Comparison of ENCODE assay signal across 22 cellular contexts in genomic region chr5:6296524-6296923, GRCh38.
A peak's percentile ranks its signal among the peaks of the same experiment; 100 is the strongest.
DNase-seq lines count a peak whose midpoint lies in the region; ATAC-seq, FAIRE-seq and TF ChIP-seq lines count a peak whose summit lies in the region.
"Had no signal": no experiment of that assay in that cellular context is flagged by ENCODE, and none has a peak within 500 bp of the region (broad histone marks: within the 10 kb centered on the region; RNA-seq: fewer than 3 reads in every experiment).

No MANE protein-coding gene starts in this region.

- POLR2A ChIA-PET in OCI-LY7 (lab: Charles Lee): no interaction called here
- POLR2A ChIA-PET in K562 (lab: Yijun Ruan, JAX): no interaction called here
- POLR2A ChIA-PET in MCF 10A (lab: Yijun Ruan, JAX): no interaction called here

- H3K4me1 ChIP-seq in GM23338 (ENCODE audit: insufficient read depth) (0 out of 2 replicates have a peak, but pooled peaks cover 1% of the 10 kb centered on the region), OCI-LY7 (ENCODE audit: insufficient read depth, low read length, poor library complexity, severe bottlenecking) (no peaks in the 10 kb centered on the region), K562 (replicated peaks in 1 of 2; ENCODE audit: control insufficient read depth in 2 of 2, insufficient read depth in 2 of 2, low read length in 2 of 2) (no peaks in the 10 kb centered on the region), mesendoderm (ENCODE audit: control insufficient read depth, low read depth, low read length) (no peaks in the 10 kb centered on the region)
- H3K4me1 ChIP-seq: BE2C had no signal

- H3K9me2 ChIP-seq in GM23338 (ENCODE audit: insufficient read depth) (no peaks in the 10 kb centered on the region), OCI-LY7 (ENCODE audit: insufficient read depth, low read length) (no peaks in the 10 kb centered on the region)

- H3K4me3 ChIP-seq in GM23338 (no peak overlapping the region), OCI-LY7 (ENCODE audit: low read depth, low read length, poor library complexity, severe bottlenecking) (no peak overlapping the region), K562 (no peak overlapping the region), mesendoderm (ENCODE audit: low read length) (no peak overlapping the region)
- H3K4me3 ChIP-seq: GM23248 had no signal

- H3K4me1 Mint-ChIP-seq in GM23338 (peaks cover 2% of the 10 kb centered on the region; the same call in 1 of the 3 replicates), MCF 10A (ENCODE audit: insufficient read depth, unreplicated experiment) (no peaks in the 10 kb centered on the region), Calu3 (ENCODE audit: low read depth, unreplicated experiment) (no peaks in the 10 kb centered on the region)
- H3K4me1 Mint-ChIP-seq: CD14-positive monocyte had no signal

- no peak overlapping the region for H4K8ac ChIP-seq in mesendoderm (ENCODE audit: low read depth, low read length)

- no peak for TF ChIP-seq EP300 in K562 (IDR thresholded peaks at IDR 0.05; ENCODE audit: low read length)

- intact Hi-C loops in OCI-LY7 (cut with micrococcal nuclease; ENCODE audit: unreplicated experiment): loop anchor here (10.0 kb wide), 1 partner anchor 802 kb away; no protein-coding TSS in a partner anchor
- intact Hi-C loops in K562 (cut with micrococcal nuclease): no loop called here
- intact Hi-C loops in MCF 10A (cut with micrococcal nuclease): no loop called here
- intact Hi-C loops in Calu3 (cut with micrococcal nuclease; ENCODE audit: unreplicated experiment): no loop called here

- no peak overlapping the region for H2AK5ac ChIP-seq in mesendoderm (ENCODE audit: low read length)

- in situ Hi-C loops in K562 (cut with MboI): no loop called here

- H3K27me3 Mint-ChIP-seq in GM23338 (ENCODE audit: insufficient read depth, low read depth, poor library complexity) (peaks cover 24% of the 10 kb centered on the region), MCF 10A (ENCODE audit: insufficient read depth, unreplicated experiment) (peaks cover 43% of the 10 kb centered on the region), Calu3 (ENCODE audit: unreplicated experiment) (no peaks in the 10 kb centered on the region)

- no peaks in the 10 kb centered on the region for H3K9me3 Mint-ChIP-seq in GM23338
- no peaks in the 10 kb centered on the region for H3K9me3 Mint-ChIP-seq in MCF 10A (ENCODE audit: unreplicated experiment)
- H3K9me3 Mint-ChIP-seq in Calu3 (ENCODE audit: low read depth, unreplicated experiment): no peaks in the 10 kb centered on the region

- no peak overlapping the region for H3K27ac Mint-ChIP-seq in GM23338
- H3K27ac Mint-ChIP-seq in MCF 10A (ENCODE audit: low read depth, unreplicated experiment): no peak overlapping the region
- no peak overlapping the region for H3K27ac Mint-ChIP-seq in Calu3 (ENCODE audit: unreplicated experiment)
- H3K27ac Mint-ChIP-seq: CD14-positive monocyte; CD4-positive, alpha-beta memory T cell had no signal

- no peak for FAIRE-seq in K562 (lab: Jason Lieb, UNC)
- FAIRE-seq: A204.1, GM12891, GM19239 had no signal

- H3K79me2 ChIP-seq in GM23338 (replicated peaks; ENCODE audit: insufficient read depth): no peaks in the 10 kb centered on the region
- no peaks in the 10 kb centered on the region for H3K79me2 ChIP-seq in OCI-LY7 (ENCODE audit: insufficient read depth, low read depth, low read length)
- H3K79me2 ChIP-seq in K562 (ENCODE audit: control insufficient read depth, insufficient read depth, low read length): no peaks in the 10 kb centered on the region
- H3K79me2 ChIP-seq in mesendoderm (ENCODE audit: control insufficient read depth, insufficient read depth, low read length): no peaks in the 10 kb centered on the region

- ATAC-seq in GM23338: no peak
- peak; percentile 70; the same call in 2 of the 3 replicates for ATAC-seq in K562
- ATAC-seq in GM21423 (IDR thresholded peaks at IDR 0.05; ENCODE audit: unreplicated experiment): no peak

- TF ChIP-seq RAD21 in K562 (CRISPR knock-in tag; conservative IDR thresholded peaks at IDR 0.05 in 1 of 2, IDR thresholded peaks at IDR 0.05 in 1 of 2): no peak

- no peak overlapping the region for H3K23ac ChIP-seq in mesendoderm (ENCODE audit: low read length)

- H2AFZ ChIP-seq in GM23338: no peak overlapping the region
- no peak overlapping the region for H2AFZ ChIP-seq in OCI-LY7 (ENCODE audit: low read length)
- H2AFZ ChIP-seq in K562 (ENCODE audit: low read depth, low read length): no peak overlapping the region
- H2AFZ ChIP-seq: GM23248 had no signal

- H3K27me3 ChIP-seq in GM23338 (ENCODE audit: insufficient read depth): peaks cover 40% of the 10 kb centered on the region
- H3K27me3 ChIP-seq in K562 (ENCODE audit: control insufficient read depth in 2 of 2, insufficient read depth in 2 of 2, low read length in 2 of 2): no peaks in the 10 kb centered on the region
- H3K27me3 ChIP-seq in mesendoderm (ENCODE audit: insufficient read depth, low read length, poor library complexity): no peaks in the 10 kb centered on the region
- H3K27me3 ChIP-seq: BE2C had no signal

- H4K20me1 ChIP-seq in GM23338 (replicated peaks; ENCODE audit: insufficient read depth) (peaks cover 4% of the 10 kb centered on the region; the same call in 1 of the 2 replicates), OCI-LY7 (ENCODE audit: insufficient read depth, low read length) (no peaks in the 10 kb centered on the region), K562 (replicated peaks; ENCODE audit: control insufficient read depth, insufficient read depth, low read length) (no peaks in the 10 kb centered on the region)

- no peak overlapping the region for H3K4ac ChIP-seq in mesendoderm (ENCODE audit: low read depth, low read length)

- no peak overlapping the region for H3K56ac ChIP-seq in mesendoderm (ENCODE audit: low read length)

- no peaks in the 10 kb centered on the region for H3K36me3 Mint-ChIP-seq in GM23338 (ENCODE audit: low read depth)
- no peaks in the 10 kb centered on the region for H3K36me3 Mint-ChIP-seq in MCF 10A (ENCODE audit: insufficient read depth, unreplicated experiment)
- H3K36me3 Mint-ChIP-seq in Calu3 (ENCODE audit: insufficient read depth, unreplicated experiment): no peaks in the 10 kb centered on the region
- H3K36me3 Mint-ChIP-seq: CD14-positive monocyte had no signal

- H3K4me2 ChIP-seq in GM23338 (no peak overlapping the region), OCI-LY7 (ENCODE audit: low read length) (no peak overlapping the region), K562 (ENCODE audit: insufficient read depth, low read length) (no peak overlapping the region), mesendoderm (ENCODE audit: low read length) (no peak overlapping the region)
- H3K4me2 ChIP-seq: KMS-11 had no signal

- no peaks in the 10 kb centered on the region for H3F3A ChIP-seq in GM23338 (replicated peaks; ENCODE audit: low read depth)

- no peak overlapping the region for H3K18ac ChIP-seq in mesendoderm (ENCODE audit: low read length)

- TF ChIP-seq POLR2A in K562 (conservative IDR thresholded peaks at IDR 0.05): no peak

- no peak overlapping the region for H3K9ac ChIP-seq in K562 (ENCODE audit: insufficient read depth in 1 of 2, low read depth in 2 of 2, low read length in 2 of 2)
- H3K9ac ChIP-seq in mesendoderm (ENCODE audit: low read length): no peak overlapping the region
- H3K9ac ChIP-seq: GM23248, KMS-11 had no signal

- DNase-seq in GM23338 (ENCODE audit: low spot score): peak; percentile 17
- DNase-seq in OCI-LY7 (ENCODE audit: low spot score): peak; percentile 5
- DNase-seq in K562 (ENCODE audit: extremely low read depth in 1 of 4, low spot score in 3 of 4): peak in 1 of 4 experiments; percentile 12
- DNase-seq in mesendoderm: no peak
- no peak for DNase-seq in MCF 10A (ENCODE audit: unreplicated experiment)
- no peak for DNase-seq in C1 segment of cervical spinal cord (lab: John Stamatoyannopoulos, UW)
- DNase-seq in Calu3: no peak
- DNase-seq: ACHN; BE2C; CD4-positive, alpha-beta memory T cell; DMS 273 treated with DMSO at 0.1 percent for 48 hours; DMS53; DND-41; EL; GM23248; H7 had no signal

- H2BK15ac ChIP-seq in mesendoderm (replicated peaks; ENCODE audit: low read depth): no peak overlapping the region

- H3K36me3 ChIP-seq in GM23338 (ENCODE audit: insufficient read depth) (no peaks in the 10 kb centered on the region), OCI-LY7 (ENCODE audit: insufficient read depth, low read length) (no peaks in the 10 kb centered on the region), K562 (ENCODE audit: control insufficient read depth, insufficient read depth, low read length) (no peaks in the 10 kb centered on the region), mesendoderm (ENCODE audit: control insufficient read depth, insufficient read depth, low read length) (no peaks in the 10 kb centered on the region)
- H3K36me3 ChIP-seq: BE2C had no signal

- no peaks in the 10 kb centered on the region for H3K79me1 ChIP-seq in mesendoderm (ENCODE audit: low read length)

- no peaks in the 10 kb centered on the region for H3K9me3 ChIP-seq in OCI-LY7 (ENCODE audit: low read length)
- no peaks in the 10 kb centered on the region for H3K9me3 ChIP-seq in K562 (replicated peaks; ENCODE audit: control insufficient read depth, insufficient read depth, low read depth, low read length)
- H3K9me3 ChIP-seq: BE2C had no signal

- H4K5ac ChIP-seq in mesendoderm (ENCODE audit: low read length): no peak overlapping the region

- WGBS in K562 (ENCODE audit: insufficient coverage, low coverage, missing lambda C conversion rate): 6% methylated on average over 8 of the region's 8 CpGs
- no CpG with 5 or more reads among the region's 8 CpGs for WGBS in mesendoderm (ENCODE audit: extremely low coverage, insufficient coverage, low lambda C conversion rate)

- H2BK120ac ChIP-seq in mesendoderm (ENCODE audit: low read depth, low read length): peak overlapping the region; percentile 61

- no peak overlapping the region for H3K4me3 Mint-ChIP-seq in GM23338
- no peak overlapping the region for H3K4me3 Mint-ChIP-seq in MCF 10A (ENCODE audit: unreplicated experiment)
- H3K4me3 Mint-ChIP-seq in Calu3 (ENCODE audit: low read depth, unreplicated experiment): no peak overlapping the region
- H3K4me3 Mint-ChIP-seq: CD14-positive monocyte; CD4-positive, alpha-beta memory T cell had no signal

- H3K9me1 ChIP-seq in K562 (ENCODE audit: control insufficient read depth, insufficient read depth, low read length): no peaks in the 10 kb centered on the region

- CTCF ChIA-PET in OCI-LY7 (lab: Charles Lee; ENCODE audit: unreplicated experiment): no interaction called here
- CTCF ChIA-PET in K562 (lab: Yijun Ruan, JAX; ENCODE audit: low intra/inter-chr PET ratio): no interaction called here
- CTCF ChIA-PET in MCF 10A (lab: Yijun Ruan, JAX): interaction anchor here (0.6 kb wide), 1 partner anchor 801 kb away, joined by 3 read pairs; no protein-coding TSS in a partner anchor
- CTCF ChIA-PET in Calu3 (lab: Charles Lee): interaction anchor here (0.7 kb wide), 1 partner anchor 756 kb away, joined by 3 read pairs; no protein-coding TSS in a partner anchor

- H3K27ac ChIP-seq in GM23338 (ENCODE audit: low read depth) (no peak overlapping the region), OCI-LY7 (ENCODE audit: low read depth, low read length, poor library complexity, severe bottlenecking) (no peak overlapping the region), K562 (ENCODE audit: extremely low read depth, low read depth, low read length) (no peak overlapping the region), mesendoderm (ENCODE audit: low read depth, low read length) (no peak overlapping the region)
- H3K27ac ChIP-seq: GM23248, KMS-11 had no signal

- TF ChIP-seq CTCF in GM23338 (conservative IDR thresholded peaks at IDR 0.05; ENCODE audit: low read depth in 2 of 2) (peak; percentile 18 to 48; a peak in 2 of 4 replicates), OCI-LY7 (conservative IDR thresholded peaks at IDR 0.05; ENCODE audit: low read length) (peak; percentile 61), K562 (IDR thresholded peaks at IDR 0.05 in 2 of 3, conservative IDR thresholded peaks at IDR 0.05 in 1 of 3; ENCODE audit: insufficient read depth in 2 of 3, low read depth in 1 of 3, low read length in 3 of 3) (peak; percentile 8 to 22 (median 11); a peak in 1 of 6 replicates), MCF 10A (IDR thresholded peaks at IDR 0.05; ENCODE audit: unreplicated experiment) (no peak), Calu3 (IDR thresholded peaks at IDR 0.05; ENCODE audit: unreplicated experiment) (no peak)

- BruUV-seq in OCI-LY7 (replicated peaks; lab: Mats Ljungman, UMichigan) (no TSS peak), K562 (replicated peaks; lab: Mats Ljungman, UMichigan) (no TSS peak), MCF 10A (replicated peaks; lab: Mats Ljungman, UMichigan) (no TSS peak), Calu3 (replicated peaks; lab: Mats Ljungman, UMichigan) (no TSS peak)

- H2BK5ac ChIP-seq in mesendoderm (ENCODE audit: low read length): no peak overlapping the region

Comparison
In these comparisons a context has a peak if more than half of its experiments do, and no peak if none do; other contexts are left out.
1. DNase-seq: peak in GM23338 (single experiment) and OCI-LY7 (single experiment); none in mesendoderm (single experiment), MCF 10A (single experiment), C1 segment of cervical spinal cord (0 of 14) and Calu3 (single experiment).
2. CTCF ChIP-seq: peak in GM23338 (2 of 2), OCI-LY7 (single experiment) and K562 (3 of 3); none in MCF 10A (single experiment) and Calu3 (single experiment).
3. CTCF ChIA-PET loops: an anchor here in MCF 10A (0.6 kb wide) and Calu3 (0.7 kb wide); none called in OCI-LY7 and K562.